ENCODE assay signal across 1 cellular context in the genomic region with DNA sequence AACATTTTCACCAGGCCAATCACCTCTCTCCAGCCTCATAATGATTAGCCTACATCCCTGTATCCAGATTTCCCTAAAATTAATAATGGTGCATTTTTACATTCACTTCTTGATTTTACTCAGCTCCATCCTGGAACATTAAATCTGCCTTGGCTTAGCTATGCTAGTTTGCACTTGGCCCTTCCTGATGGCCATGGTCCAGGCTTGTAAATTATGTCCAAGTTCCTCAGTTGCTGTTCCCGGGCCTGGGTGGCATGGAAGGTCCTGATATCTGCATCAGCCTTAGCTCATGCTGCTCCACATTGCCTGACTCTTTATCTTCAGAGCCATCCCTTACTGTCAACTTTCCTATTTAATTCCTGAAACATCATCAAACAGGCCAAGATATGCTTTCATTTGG.
TF ChIP-seq lines count a peak whose summit lies in the region.

No MANE protein-coding gene starts in this region.

TF ChIP-seq in GM12891, 5 proteins besides CTCF, POLR2A, EP300 and RAD21 (continued from another document):
- TF ChIP-seq PAX5 (IDR thresholded peaks at IDR 0.05; ENCODE audit: insufficient read depth, low read length, severe bottlenecking): no peak
- TF ChIP-seq POLR2AphosphoS5 (IDR thresholded peaks at IDR 0.05; ENCODE audit: low read depth, low read length): no peak
- no peak for TF ChIP-seq SPI1 (IDR thresholded peaks at IDR 0.05; ENCODE audit: low read depth, low read length)
TF ChIP-seq in GM12891: peak in this region for 0.
